In the genomic region with DNA sequence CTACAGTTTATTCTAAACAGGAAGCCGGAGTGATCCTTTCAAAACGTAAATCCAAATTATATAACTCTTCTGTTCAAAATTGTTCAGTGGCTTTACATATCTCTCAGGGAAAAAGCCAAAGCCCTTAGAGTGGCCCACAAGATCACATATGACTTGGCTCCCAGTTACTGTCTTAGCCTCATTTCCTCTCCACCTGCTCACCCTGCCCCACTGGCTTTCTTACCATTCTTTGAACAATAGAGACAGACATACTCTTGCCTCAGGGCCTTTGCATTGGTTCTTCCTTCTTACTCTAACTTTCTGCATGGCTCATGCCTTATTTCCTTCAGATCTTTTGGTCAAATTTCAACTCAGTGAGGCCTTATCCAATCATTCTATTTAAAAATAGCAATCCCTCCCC, we compare ENCODE assay signal across 19 cellular contexts. TPM values are rescaled to one million over a fixed set of nuclear protein-coding genes. Genes with fewer than 3 reads are reported as not detected.
DNase-seq lines count a peak whose midpoint lies in the region; ATAC-seq, FAIRE-seq and TF ChIP-seq lines count a peak whose summit lies in the region.
"Had no signal": no experiment of that assay in that cellular context is flagged by ENCODE, and none has a peak within 500 bp of the region (broad histone marks: within the 10 kb centered on the region; RNA-seq: fewer than 3 reads in every experiment).

No MANE protein-coding gene starts in this region.

- peak overlapping the region in 4 of 7 donors; percentile 4 to 58 (median 38) for H3K27ac Mint-ChIP-seq in CD14-positive monocyte
- peak overlapping the region; percentile 0 for H3K27ac Mint-ChIP-seq in activated CD8-positive, alpha-beta T cell treated with anti-CD3 and anti-CD28 coated beads, Interleukin-2, amount 10 ng/mL, durations not matched to agents 7 days and 5 days
- H3K27ac Mint-ChIP-seq: endodermal cell, mesothelial cell of epicardium had no signal

- H3K9me3 ChIP-seq in keratinocyte (ENCODE audit: control insufficient read depth, low read depth, low read length) = no peaks in the 10 kb centered on the region
- H3K9me3 ChIP-seq: ovary, spleen had no signal

- FAIRE-seq in keratinocyte (lab: Jason Lieb, UNC) = peak; percentile 65

- no peaks in the 10 kb centered on the region for H3K36me3 ChIP-seq in keratinocyte (ENCODE audit: control insufficient read depth in 2 of 2, extremely low read depth in 1 of 2, insufficient read depth in 2 of 2, low read length in 2 of 2)
- H3K36me3 ChIP-seq: ovary, spleen had no signal

- H4K20me1 ChIP-seq in keratinocyte (ENCODE audit: control insufficient read depth, extremely low read depth, insufficient read depth, low read length) = no peaks in the 10 kb centered on the region

- peaks cover 51% of the 10 kb centered on the region for H3K4me1 ChIP-seq in keratinocyte (ENCODE audit: control insufficient read depth, extremely low read depth, insufficient read depth, low read length)

- CTCF ChIA-PET in activated CD8-positive, alpha-beta T cell treated with anti-CD3 and anti-CD28 coated beads, Interleukin-2, amount 10 ng/mL, durations not matched to agents 7 days and 5 days (lab: Charles Lee) = interaction anchor here (0.8 to 3.0 kb wide), 4 partner anchors 19 to 59 kb away, joined by 3 to 27 read pairs (median 4); a partner anchor contains a TSS

- H3K4me3 Mint-ChIP-seq in CD14-positive monocyte = no peak overlapping the region
- H3K4me3 Mint-ChIP-seq in activated CD8-positive, alpha-beta T cell treated with anti-CD3 and anti-CD28 coated beads, Interleukin-2, amount 10 ng/mL, durations not matched to agents 7 days and 5 days = no peak overlapping the region
- H3K4me3 Mint-ChIP-seq: endodermal cell, mesothelial cell of epicardium had no signal

- DNase-seq in CD14-positive monocyte (ENCODE audit: low spot score) = no peak
- peak; percentile 16 for DNase-seq in ELF-1 (ENCODE audit: low read depth, low spot score)
- DNase-seq in activated CD8-positive, alpha-beta T cell treated with anti-CD3 and anti-CD28 coated beads, Interleukin-2, amount 10 ng/mL, durations not matched to agents 7 days and 5 days = peak; percentile 37
- no peak for DNase-seq in keratinocyte (ENCODE audit: low read depth, low spot score)
- DNase-seq in NCI-H128 (lab: John Stamatoyannopoulos, UW; ENCODE audit: unreplicated experiment) = no peak
- no peak for DNase-seq in NCI-H146 treated with DMSO at 0.1 percent for 48 hours (lab: John Stamatoyannopoulos, UW; ENCODE audit: unreplicated experiment)
- DNase-seq: activated CD4-positive, alpha-beta T cell treated with anti-CD3 and anti-CD28 coated beads, Interleukin-2, amount 50 U/mL, for 4 hours; AML-193; DMS79 treated with DMSO at 0.1 percent for 48 hours; endodermal cell; Karpas-422; NCI-H187 treated with DMSO at 0.1 percent for 48 hours; NCI-H524 treated with DMSO at 0.1 percent for 48 hours; ovary; spleen; T-helper 9 cell had no signal

- dilution Hi-C loops in keratinocyte (cut with MboI; ENCODE audit: extremely low pct_ligation_motif_present, low sequenced_read_pairs) = no loop called here

- peak; percentile 42 for ATAC-seq in activated CD8-positive, alpha-beta T cell treated with anti-CD3 and anti-CD28 coated beads, Interleukin-2, amount 10 ng/mL, durations not matched to agents 7 days and 5 days
- no peak for ATAC-seq in HG03108 (IDR thresholded peaks at IDR 0.05; ENCODE audit: unreplicated experiment)
- no peak for ATAC-seq in GM21447 (IDR thresholded peaks at IDR 0.05; ENCODE audit: unreplicated experiment)

- no peak overlapping the region for H3K4me3 ChIP-seq in keratinocyte (ENCODE audit: control insufficient read depth in 2 of 3, extremely low read depth in 1 of 3, insufficient read depth in 2 of 3, low read depth in 1 of 3, low read length in 3 of 3)
- H3K4me3 ChIP-seq: ovary, spleen had no signal

- intact Hi-C loops in CD14-positive monocyte (cut with micrococcal nuclease) = no loop called here

- POLR2A ChIA-PET in activated CD8-positive, alpha-beta T cell treated with anti-CD3 and anti-CD28 coated beads, Interleukin-2, amount 10 ng/mL, durations not matched to agents 7 days and 5 days (lab: Charles Lee) = no interaction called here

- H3K27me3 Mint-ChIP-seq in CD14-positive monocyte (ENCODE audit: low read depth in 3 of 3) = no peaks in the 10 kb centered on the region
- no peaks in the 10 kb centered on the region for H3K27me3 Mint-ChIP-seq in activated CD8-positive, alpha-beta T cell treated with anti-CD3 and anti-CD28 coated beads, Interleukin-2, amount 10 ng/mL, durations not matched to agents 7 days and 5 days (ENCODE audit: low read depth)

- H3K79me2 ChIP-seq in keratinocyte (ENCODE audit: control insufficient read depth, insufficient read depth, low read length) = peaks cover 35% of the 10 kb centered on the region

- H3K9ac ChIP-seq in keratinocyte (ENCODE audit: control insufficient read depth, extremely low read depth, insufficient read depth, low read length) = no peak overlapping the region

- H3K4me1 Mint-ChIP-seq in CD14-positive monocyte = peaks cover 71% of the 10 kb centered on the region
- H3K4me1 Mint-ChIP-seq in activated CD8-positive, alpha-beta T cell treated with anti-CD3 and anti-CD28 coated beads, Interleukin-2, amount 10 ng/mL, durations not matched to agents 7 days and 5 days (ENCODE audit: low read depth) = peaks cover 62% of the 10 kb centered on the region

- peak overlapping the region; percentile 0 for H3K4me2 ChIP-seq in keratinocyte (ENCODE audit: control insufficient read depth, extremely low read depth, insufficient read depth, low read depth, low read length)

- H3K36me3 Mint-ChIP-seq in CD14-positive monocyte = peaks cover 4 to 6% of the 10 kb centered on the region in 2 donors
- peaks cover 1% of the 10 kb centered on the region for H3K36me3 Mint-ChIP-seq in activated CD8-positive, alpha-beta T cell treated with anti-CD3 and anti-CD28 coated beads, Interleukin-2, amount 10 ng/mL, durations not matched to agents 7 days and 5 days (ENCODE audit: low read depth)
- H3K36me3 Mint-ChIP-seq: mesothelial cell of epicardium had no signal

- TF ChIP-seq CTCF in CD14-positive monocyte (IDR thresholded peaks at IDR 0.05) (no peak), keratinocyte (optimal IDR thresholded peaks at IDR 0.05 in 1 of 3, IDR thresholded peaks at IDR 0.05 in 1 of 3, conservative IDR thresholded peaks at IDR 0.05 in 1 of 3; ENCODE audit: extremely low read depth in 1 of 3, insufficient read depth in 2 of 3, low read length in 3 of 3) (no peak)

- H3K27me3 ChIP-seq in keratinocyte (ENCODE audit: control insufficient read depth, extremely low read depth, insufficient read depth, low read length) = no peaks in the 10 kb centered on the region
- H3K27me3 ChIP-seq: ovary, spleen had no signal

- no peak overlapping the region for H2AFZ ChIP-seq in keratinocyte (ENCODE audit: control insufficient read depth, low read length)

- no peak overlapping the region for H3K27ac ChIP-seq in keratinocyte (ENCODE audit: control insufficient read depth, insufficient read depth, low read length)
- H3K27ac ChIP-seq: ovary, spleen had no signal

- H3K9me1 ChIP-seq in keratinocyte (ENCODE audit: control insufficient read depth, extremely low read depth, insufficient read depth, low read length) = no peaks in the 10 kb centered on the region

- H3K9me3 Mint-ChIP-seq in CD14-positive monocyte = no peaks in the 10 kb centered on the region
- H3K9me3 Mint-ChIP-seq in activated CD8-positive, alpha-beta T cell treated with anti-CD3 and anti-CD28 coated beads, Interleukin-2, amount 10 ng/mL, durations not matched to agents 7 days and 5 days (ENCODE audit: insufficient read depth) = no peaks in the 10 kb centered on the region
- H3K9me3 Mint-ChIP-seq: mesothelial cell of epicardium had no signal

RNA-seq across cellular contexts. Expression of a gene that starts 52.1 kb away (rescaled TPM):
- polyA plus RNA-seq in CD14-positive monocyte (10 to 100 TPM; 14.0 to 21.0 TPM), keratinocyte (23.7 to 39.4 TPM (median 25.1 TPM) in 3 replicates)
- 100 to 1,000 TPM in 1 of 2 experiments, 10 to 100 TPM in 1; 97.3 to 104 TPM for total RNA-seq in activated CD8-positive, alpha-beta T cell treated with anti-CD3 and anti-CD28 coated beads, Interleukin-2, amount 10 ng/mL, durations not matched to agents 7 days and 5 days
- 50.8 TPM for polyA plus RNA-seq in keratinocyte (2011; ENCODE audit: low read depth)
- polyA plus RNA-seq in keratinocyte (2011; cell fraction: cytosol; rRNA removed) = 24.4 and 25.1 TPM in 2 replicates
- 77.4 and 77.5 TPM in 2 replicates for polyA plus RNA-seq in keratinocyte (2011; cell fraction: nucleus; rRNA removed)
- polyA plus RNA-seq in keratinocyte (2012; ENCODE audit: low replicate concordance) = 36.8 and 44.7 TPM in 2 replicates
- polyA minus RNA-seq in keratinocyte = 99.8 to 170 TPM (median 101 TPM) in 3 replicates
- polyA minus RNA-seq in keratinocyte (2011; cell fraction: cytosol; rRNA and poly(A)+ RNA removed) = 58.5 TPM
- 91.7 and 126 TPM in 2 replicates for polyA minus RNA-seq in keratinocyte (2011; cell fraction: nucleus; rRNA and poly(A)+ RNA removed)

Comparison
In these comparisons a context has a peak if more than half of its experiments do, and no peak if none do; other contexts are left out.
1. DNase-seq: peak in ELF-1 (single experiment) and activated CD8-positive, alpha-beta T cell treated with anti-CD3 and anti-CD28 coated beads, Interleukin-2, amount 10 ng/mL, durations not matched to agents 7 days and 5 days (single experiment); none in CD14-positive monocyte (single experiment), keratinocyte (single experiment), NCI-H128 (single experiment) and NCI-H146 treated with DMSO at 0.1 percent for 48 hours (single experiment).